In the genomic region with DNA sequence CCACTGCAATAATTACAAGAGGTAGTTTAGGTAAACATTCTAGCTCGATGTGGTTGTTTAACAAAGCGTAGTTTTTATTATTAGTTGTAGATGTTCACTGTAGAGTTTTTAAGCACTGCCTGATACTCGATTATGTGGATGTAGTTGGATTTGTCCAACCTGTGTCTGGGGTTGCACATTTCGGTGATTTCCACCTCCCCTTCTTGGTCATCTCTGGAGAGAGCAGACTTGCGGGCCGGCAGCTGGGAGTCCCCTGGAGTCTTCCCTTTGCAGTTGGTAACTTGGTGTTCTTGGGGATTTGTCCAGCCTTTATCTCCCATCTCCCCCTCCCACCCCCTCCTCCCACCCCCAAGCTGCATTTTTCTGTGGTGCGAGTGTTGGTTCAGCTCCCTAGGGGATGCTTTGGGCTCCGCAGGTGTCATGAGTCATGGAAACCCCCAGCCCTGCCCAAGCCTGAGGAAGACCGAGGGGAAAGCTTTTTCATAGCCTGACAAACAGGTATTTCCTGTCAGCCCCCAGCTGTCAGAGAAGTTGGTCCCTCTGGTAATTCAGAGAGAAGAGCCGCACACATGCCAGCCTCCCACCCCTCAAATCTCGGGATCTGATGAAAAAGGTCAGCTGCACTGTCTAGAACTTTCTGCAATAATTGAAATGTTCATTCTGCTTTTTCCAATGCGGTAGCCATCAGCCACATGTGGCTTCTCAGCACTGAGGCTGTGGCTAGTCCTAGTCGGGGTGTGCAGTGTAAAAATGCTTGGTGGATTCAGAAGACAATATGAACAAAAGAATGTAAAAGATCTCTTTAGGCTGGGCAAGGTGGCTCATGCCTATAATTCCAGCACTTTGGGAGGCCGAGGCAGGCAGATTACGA, we compare ENCODE assay signal across 9 cellular contexts. TPM values are rescaled to one million over a fixed set of nuclear protein-coding genes. Genes with fewer than 3 reads are reported as not detected.
DNase-seq lines count a peak whose midpoint lies in the region; ATAC-seq and TF ChIP-seq lines count a peak whose summit lies in the region.
"Had no signal": no experiment of that assay in that cellular context is flagged by ENCODE, and none has a peak within 500 bp of the region (broad histone marks: within the 10 kb centered on the region; RNA-seq: fewer than 3 reads in every experiment).

No MANE protein-coding gene starts in this region.

- H3K27me3 ChIP-seq in iPS-20b (ENCODE audit: insufficient read depth, low read length) (no peaks in the 10 kb centered on the region), ovary (no peaks in the 10 kb centered on the region), breast epithelium (no peaks in the 10 kb centered on the region)

- DNase-seq in GM13977 (ENCODE audit: low spot score) (peak; percentile 74), NCI-H146 (lab: John Stamatoyannopoulos, UW) (peak; percentile 58), omental fat pad (ENCODE audit: low spot score) (no peak), amygdala (lab: John Stamatoyannopoulos, UW) (no peak), ovary (no peak), breast epithelium (ENCODE audit: low spot score in 2 of 2) (no peak)
- DNase-seq: midbrain had no signal

- ATAC-seq in GM21737 (IDR thresholded peaks at IDR 0.05; ENCODE audit: unreplicated experiment) (peak; percentile 50), omental fat pad (ENCODE audit: low FRiP score) (no peak)

- peak overlapping the region; percentile 67 for H3K9ac ChIP-seq in iPS-20b (ENCODE audit: low read depth, low read length)

- H3K36me3 ChIP-seq in iPS-20b (ENCODE audit: insufficient read depth, low read depth, low read length) = no peaks in the 10 kb centered on the region
- no peaks in the 10 kb centered on the region for H3K36me3 ChIP-seq in ovary
- no peaks in the 10 kb centered on the region for H3K36me3 ChIP-seq in breast epithelium

- peaks cover 21% of the 10 kb centered on the region for H3K4me1 ChIP-seq in iPS-20b (ENCODE audit: insufficient read depth, low read length)
- peaks cover 8% of the 10 kb centered on the region for H3K4me1 ChIP-seq in ovary (ENCODE audit: insufficient read depth)
- no peaks in the 10 kb centered on the region for H3K4me1 ChIP-seq in breast epithelium

- H3K27ac ChIP-seq in iPS-20b (ENCODE audit: low read length) = peak overlapping the region; percentile 55
- H3K27ac ChIP-seq in ovary = no peak overlapping the region
- no peak overlapping the region for H3K27ac ChIP-seq in breast epithelium

- 70 to 75% (median 72%) methylated on average over 15 of the region's 15 CpGs for WGBS in ovary, 3 donors

- in situ Hi-C loops in GM13977 (cut with MboI; ENCODE audit: low pct_unique_long_range_greater_than_20kb, low sequenced_read_pairs, unreplicated experiment) = no loop called here

- TF ChIP-seq POLR2A in ovary (IDR thresholded peaks at IDR 0.05) = no peak
- TF ChIP-seq POLR2A in breast epithelium (IDR thresholded peaks at IDR 0.05) = no peak

- TF ChIP-seq CTCF in GM13977 (IDR thresholded peaks at IDR 0.05; ENCODE audit: extremely low read depth, insufficient read depth, missing control alignments) (no peak), omental fat pad (IDR thresholded peaks at IDR 0.05) (no peak), ovary (IDR thresholded peaks at IDR 0.05) (no peak), breast epithelium (IDR thresholded peaks at IDR 0.05) (no peak)

- H3K9me3 ChIP-seq in iPS-20b (ENCODE audit: insufficient read depth, low read depth, low read length) (peaks cover 4% of the 10 kb centered on the region; the same call in 1 of the 2 replicates), ovary (no peaks in the 10 kb centered on the region), breast epithelium (peaks cover 0 to under 1% of the 10 kb centered on the region in 2 donors)

- H3K4me3 ChIP-seq in iPS-20b (ENCODE audit: low read length) (peak overlapping the region; percentile 54), ovary (no peak overlapping the region), breast epithelium (no peak overlapping the region)

- TF ChIP-seq EP300 in ovary (IDR thresholded peaks at IDR 0.05) = no peak

- intact Hi-C loops in ovary (cut with DNase I) (no loop called here), breast epithelium (cut with DNase I; ENCODE audit: low total_unique reads) (no loop called here)

RNA-seq across cellular contexts. Expression of gene KSR1, which starts 50.3 kb away (rescaled TPM):
- total RNA-seq in omental fat pad = 10 to 100 TPM; 25.8 to 42.3 (median 33.9) TPM
- 10 to 100 TPM; 29.2 to 84.8 (median 39.5) TPM for total RNA-seq in ovary
- polyA plus RNA-seq in ovary = 10 to 100 TPM; 27.7 to 56.9 TPM
- 10 to 100 TPM; 14.1 to 36.4 (median 24.0) TPM for total RNA-seq in breast epithelium

Comparison
In these comparisons a context has a peak if more than half of its experiments do, and no peak if none do; other contexts are left out.
1. DNase-seq: peak in GM13977 (single experiment) and NCI-H146 (single experiment); none in omental fat pad (single experiment), amygdala (0 of 56), ovary (0 of 5) and breast epithelium (0 of 2).